ENCODE assay signal across 8 cellular contexts in the genomic region with DNA sequence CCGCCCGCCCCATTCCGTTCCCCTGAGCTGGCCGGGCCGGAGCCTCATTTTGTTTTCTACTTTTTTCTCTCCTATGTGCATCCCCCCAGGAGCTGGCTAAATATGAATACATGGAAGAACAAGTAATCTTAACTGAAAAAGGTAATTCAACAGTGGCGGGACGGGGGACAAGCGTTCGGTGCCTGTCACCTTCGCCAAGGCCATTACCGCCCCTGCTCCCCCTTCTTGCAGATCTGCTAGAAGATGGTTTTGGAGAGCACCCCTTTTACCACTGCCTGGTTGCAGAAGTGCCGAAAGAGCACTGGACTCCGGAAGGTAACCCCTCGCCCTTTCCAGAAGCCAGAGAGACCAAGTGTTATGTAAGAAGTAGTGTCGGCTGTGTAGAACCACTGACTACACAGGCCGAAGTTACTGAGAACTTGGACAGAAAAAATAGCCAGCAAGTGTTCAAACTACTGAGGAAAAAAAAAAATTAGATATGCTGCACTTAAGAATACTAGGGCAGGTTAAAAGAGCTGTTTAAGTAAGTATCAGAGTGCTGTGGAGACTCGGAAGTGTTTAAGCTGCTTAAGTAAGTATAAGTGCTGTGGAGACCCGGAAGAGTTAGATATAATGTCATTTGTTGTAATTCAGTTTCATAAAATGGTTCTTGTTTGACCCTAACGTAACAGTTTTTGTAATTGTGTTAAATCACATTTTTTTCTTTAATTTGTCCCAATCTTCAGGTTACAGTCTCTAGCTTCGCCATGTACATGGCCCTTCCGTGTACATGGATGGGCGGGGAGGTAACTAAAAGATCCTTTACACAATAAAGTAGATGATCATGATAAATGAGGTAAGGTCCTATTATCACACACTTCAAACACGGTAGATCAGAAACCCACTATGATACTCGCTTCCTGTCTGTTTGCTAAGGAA. TPM values are rescaled to one million over a fixed set of nuclear protein-coding genes. Genes with fewer than 3 reads are reported as not detected.
DNase-seq lines count a peak whose midpoint lies in the region; ATAC-seq and TF ChIP-seq lines count a peak whose summit lies in the region.

No MANE protein-coding gene starts in this region.

- peaks cover 0 to 26% (median 0%) of the 10 kb centered on the region in 3 donors for H3K4me1 ChIP-seq in gastroesophageal sphincter
- H3K4me1 ChIP-seq in rectal smooth muscle tissue (ENCODE audit: control insufficient read depth, insufficient read depth, low read length) = no peaks in the 10 kb centered on the region

- H3K9ac ChIP-seq in rectal smooth muscle tissue (ENCODE audit: low read length) = peak overlapping the region; percentile 92

- H3K27me3 Mint-ChIP-seq in activated B cell treated with CpG ODN at 0.5 μM for 24 hours = no peaks in the 10 kb centered on the region

- DNase-seq in NOMO-1 treated with DMSO at 0.1 percent for 48 hours (lab: John Stamatoyannopoulos, UW; ENCODE audit: unreplicated experiment) = peak; percentile 43
- no peak for DNase-seq in NOMO-1 treated with dmso at 0.1 percent for 144 hours (lab: John Stamatoyannopoulos, UW; ENCODE audit: unreplicated experiment)
- no peak for DNase-seq in activated B cell treated with CpG ODN at 0.5 μM for 24 hours
- no peak for DNase-seq in cortex of kidney (lab: John Stamatoyannopoulos, UW)

- intact Hi-C loops in activated B cell treated with CpG ODN at 0.5 μM for 24 hours (cut with micrococcal nuclease) = loop anchor here (1.0 to 5.0 kb wide), 11 partner anchors 33 to 366 kb away; partner anchors contain the start of genes APOO, EIF2S3 and PRDX4

- H3K36me3 ChIP-seq in gastroesophageal sphincter (peaks cover 0 to 9% of the 10 kb centered on the region in 2 donors), rectal smooth muscle tissue (ENCODE audit: control insufficient read depth, insufficient read depth, low read length) (peaks cover 3% of the 10 kb centered on the region)

- no peaks in the 10 kb centered on the region for H3K9me3 ChIP-seq in gastroesophageal sphincter

- H3K4me3 ChIP-seq in gastroesophageal sphincter (peak overlapping the region; percentile 74 to 81), rectal smooth muscle tissue (ENCODE audit: low read length) (peak overlapping the region; percentile 96)

- WGBS in gastroesophageal sphincter (ENCODE audit: low coverage in 1 of 2), 2 donors = 20 to 43% methylated on average over 9 to 11 of the region's 24 CpGs

- H3K4me1 Mint-ChIP-seq in activated B cell treated with CpG ODN at 0.5 μM for 24 hours = peaks cover 43% of the 10 kb centered on the region

- H3K27ac Mint-ChIP-seq in activated B cell treated with CpG ODN at 0.5 μM for 24 hours = peak overlapping the region; percentile 95

- POLR2A ChIA-PET in activated B cell treated with CpG ODN at 0.5 μM for 24 hours (lab: Charles Lee) = interaction anchor here (0.5 to 4.5 kb wide), 19 partner anchors 10 to 270 kb away, joined by 3 to 57 read pairs (median 7); partner anchors contain the start of genes ACOT9, APOO, CXorf58 and EIF2S3

- ATAC-seq in activated B cell treated with CpG ODN at 0.5 μM for 24 hours (ENCODE audit: low read depth) = no peak
- ATAC-seq in gastroesophageal sphincter = no peak
- no peak for ATAC-seq in GM21619 (IDR thresholded peaks at IDR 0.05; ENCODE audit: unreplicated experiment)
- no peak for ATAC-seq in GM18868 (IDR thresholded peaks at IDR 0.05; ENCODE audit: unreplicated experiment)

- H3K27ac ChIP-seq in gastroesophageal sphincter (peak overlapping the region; percentile 90 to 94 (median 93)), rectal smooth muscle tissue (ENCODE audit: low read depth, low read length) (peak overlapping the region; percentile 97)

- TF ChIP-seq POLR2A in gastroesophageal sphincter (IDR thresholded peaks at IDR 0.05) = no peak

- peaks cover 34% of the 10 kb centered on the region for H3K36me3 Mint-ChIP-seq in activated B cell treated with CpG ODN at 0.5 μM for 24 hours (ENCODE audit: low read depth)

- H3K4me3 Mint-ChIP-seq in activated B cell treated with CpG ODN at 0.5 μM for 24 hours = peak overlapping the region; percentile 94

- CTCF ChIA-PET in activated B cell treated with CpG ODN at 0.5 μM for 24 hours (lab: Charles Lee) = interaction anchor here (1.0 to 4.8 kb wide), 4 partner anchors 26 to 270 kb away, joined by 3 to 56 read pairs (median 6); partner anchors contain the start of gene EIF2S3

- no peak for TF ChIP-seq CTCF in activated B cell treated with CpG ODN at 0.5 μM for 24 hours (IDR thresholded peaks at IDR 0.05)
- no peak for TF ChIP-seq CTCF in gastroesophageal sphincter (IDR thresholded peaks at IDR 0.05)

- TF ChIP-seq EP300 in gastroesophageal sphincter (IDR thresholded peaks at IDR 0.05) = no peak

- H3K27me3 ChIP-seq in gastroesophageal sphincter (no peaks in the 10 kb centered on the region), rectal smooth muscle tissue (ENCODE audit: control insufficient read depth, insufficient read depth, low read length) (no peaks in the 10 kb centered on the region)

- no peaks in the 10 kb centered on the region for H3K9me3 Mint-ChIP-seq in activated B cell treated with CpG ODN at 0.5 μM for 24 hours

RNA-seq across cellular contexts. Expression of gene SAT1, which starts 0.9 kb away (rescaled TPM):
- total RNA-seq in activated B cell treated with CpG ODN at 0.5 μM for 24 hours (75.1 and 88.9 TPM in 2 replicates), gastroesophageal sphincter (100 to 1,000 TPM; 167 to 405 (median 277) TPM)

RNA-seq across cellular contexts. Expression of gene ACOT9, which starts 40.8 kb away (rescaled TPM):
- total RNA-seq in activated B cell treated with CpG ODN at 0.5 μM for 24 hours (46.0 and 49.4 TPM in 2 replicates), gastroesophageal sphincter (10 to 100 TPM; 48.7 to 70.7 (median 57.7) TPM)
